In genomic region chr2:33266467-33266866, GRCh38 we compare ENCODE assay signal across 1 cellular context.
TF ChIP-seq lines count a peak whose summit lies in the region.

No MANE protein-coding gene starts in this region.

TF ChIP-seq in WTC11, 78 proteins besides CTCF, POLR2A, EP300 and RAD21 (continued from another document):
- TF ChIP-seq SMAD4 (CRISPR knock-in tag; IDR thresholded peaks at IDR 0.05): no peak
- no peak for TF ChIP-seq GRHL2 (CRISPR knock-in tag; IDR thresholded peaks at IDR 0.05; ENCODE audit: insufficient replicate concordance, severe bottlenecking)
- TF ChIP-seq RORB (CRISPR knock-in tag; IDR thresholded peaks at IDR 0.05): no peak
- TF ChIP-seq ZNF219 (CRISPR knock-in tag; IDR thresholded peaks at IDR 0.05; ENCODE audit: borderline replicate concordance): no peak
- no peak for TF ChIP-seq ATF1 (CRISPR knock-in tag; IDR thresholded peaks at IDR 0.05)
- TF ChIP-seq IRF2 (CRISPR knock-in tag; IDR thresholded peaks at IDR 0.05; ENCODE audit: borderline replicate concordance, low read depth): no peak
- TF ChIP-seq IRF1 (CRISPR knock-in tag; IDR thresholded peaks at IDR 0.05): no peak
- no peak for TF ChIP-seq JUN (CRISPR knock-in tag; IDR thresholded peaks at IDR 0.05)
- TF ChIP-seq FOXK1 (CRISPR knock-in tag; IDR thresholded peaks at IDR 0.05): no peak
- no peak for TF ChIP-seq EMX1 (CRISPR knock-in tag; IDR thresholded peaks at IDR 0.05)
